In the genomic region with DNA sequence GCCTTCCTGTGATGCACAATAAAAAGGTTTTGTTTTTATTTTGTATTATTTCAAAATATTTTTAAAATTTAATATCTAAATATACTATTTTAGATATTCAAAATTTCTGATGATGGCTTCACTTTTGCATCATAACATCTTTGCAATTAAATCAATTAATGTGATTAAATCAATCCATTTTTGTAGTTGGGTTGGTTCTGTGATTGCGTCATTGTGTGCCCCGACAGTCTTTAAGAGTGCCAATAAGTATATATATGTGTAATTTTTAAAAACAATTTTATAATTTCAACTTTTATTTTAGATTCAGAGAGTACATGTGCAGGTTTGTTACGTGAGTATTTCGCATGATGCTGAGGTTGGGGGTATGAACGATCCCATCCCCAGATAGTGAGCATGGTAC, we compare ENCODE assay signal across 39 cellular contexts.
"Had no signal": no experiment of that assay in that cellular context is flagged by ENCODE, and none has a peak within 500 bp of the region (broad histone marks: within the 10 kb centered on the region; RNA-seq: fewer than 3 reads in every experiment).

No MANE protein-coding gene starts in this region.

- H3K4me1 ChIP-seq: adrenal gland, ascending aorta, body of pancreas, breast epithelium had no signal

- H3K4me1 Mint-ChIP-seq: activated naive CD4-positive, alpha-beta T cell treated with anti-CD3 and anti-CD28 coated beads, Interleukin-2, amount 10 ng/mL, durations not matched to agents 7 days and 5 days; activated naive CD4-positive, alpha-beta T cell treated with anti-CD3 and anti-CD28 coated beads, Interleukin-2, amount 50 U/mL, for 24 hours; activated naive CD8-positive, alpha-beta T cell treated with anti-CD3 and anti-CD28 coated beads for 36 hours; activated naive CD8-positive, alpha-beta T cell treated with anti-CD3 and anti-CD28 coated beads, Interleukin-2, amount 10 ng/mL, durations not matched to agents 7 days and 5 days; activated naive CD8-positive, alpha-beta T cell treated with anti-CD3 and anti-CD28 coated beads, Interleukin-2, amount 50 U/mL, for 24 hours; activated T-helper 17 cell treated with anti-CD3 and anti-CD28 coated beads, Interleukin-2, amount 50 U/mL, for 72 hours; brain; central memory CD8-positive, alpha-beta T cell had no signal

- H3K27ac Mint-ChIP-seq: activated naive CD4-positive, alpha-beta T cell treated with anti-CD3 and anti-CD28 coated beads for 36 hours; activated naive CD4-positive, alpha-beta T cell treated with anti-CD3 and anti-CD28 coated beads, Interleukin-2, amount 10 ng/mL, durations not matched to agents 7 days and 5 days; activated naive CD4-positive, alpha-beta T cell treated with anti-CD3 and anti-CD28 coated beads, Interleukin-2, amount 50 U/mL, for 24 hours; activated naive CD4-positive, alpha-beta T cell treated with anti-CD3 and anti-CD28 coated beads, Interleukin-2, amount 50 U/mL, for 72 hours; activated naive CD8-positive, alpha-beta T cell; activated naive CD8-positive, alpha-beta T cell treated with anti-CD3 and anti-CD28 coated beads for 36 hours; activated naive CD8-positive, alpha-beta T cell treated with anti-CD3 and anti-CD28 coated beads, Interleukin-2, amount 10 ng/mL, durations not matched to agents 7 days and 5 days; activated naive CD8-positive, alpha-beta T cell treated with anti-CD3 and anti-CD28 coated beads, Interleukin-2, amount 50 U/mL, for 24 hours; activated T-cell treated with anti-CD3 and anti-CD28 coated beads, Interleukin-2, amount 50 U/mL, for 72 hours; activated T-helper 1 cell treated with anti-CD3 and anti-CD28 coated beads, Interleukin-12 subunit alpha, Interleukin-12 subunit beta, Interleukin-2, Interleukin-4 antibody, amounts not matched to agents 30 ng/mL and 10 ng/mL and 1 ng/mL, durations not matched to agents 14 hours and 24 hours and 36 hours; activated T-helper 17 cell treated with anti-CD3 and anti-CD28 coated beads, Interleukin-2, amount 50 U/mL, for 72 hours; activated T-helper 2 cell treated with anti-CD3 and anti-CD28 coated beads, Interferon-gamma antibody, Interleukin-2, Interleukin-4, amounts not matched to agents 10 μg/mL and 5 μg/mL and 100 μg/mL, durations not matched to agents 14 hours and 24 hours and 36 hours; brain had no signal

- H3K27me3 Mint-ChIP-seq: activated naive CD4-positive, alpha-beta T cell treated with anti-CD3 and anti-CD28 coated beads, Interleukin-2, amount 10 ng/mL, durations not matched to agents 7 days and 5 days; activated naive CD4-positive, alpha-beta T cell treated with anti-CD3 and anti-CD28 coated beads, Interleukin-2, amount 50 U/mL, for 24 hours; activated naive CD8-positive, alpha-beta T cell; activated naive CD8-positive, alpha-beta T cell treated with anti-CD3 and anti-CD28 coated beads for 36 hours; activated naive CD8-positive, alpha-beta T cell treated with anti-CD3 and anti-CD28 coated beads, Interleukin-2, amount 10 ng/mL, durations not matched to agents 7 days and 5 days; activated T-helper 17 cell treated with anti-CD3 and anti-CD28 coated beads, Interleukin-2, amount 50 U/mL, for 72 hours; brain had no signal

- H3K36me3 ChIP-seq: adrenal gland, ascending aorta, brain microvascular endothelial cell, breast epithelium, cardiac muscle cell had no signal

- H3K27ac ChIP-seq: adrenal gland, ascending aorta, body of pancreas, brain microvascular endothelial cell, breast epithelium, cardiac muscle cell had no signal

- H3K36me3 Mint-ChIP-seq: activated naive CD8-positive, alpha-beta T cell treated with anti-CD3 and anti-CD28 coated beads for 36 hours; activated naive CD8-positive, alpha-beta T cell treated with anti-CD3 and anti-CD28 coated beads, Interleukin-2, amount 10 ng/mL, durations not matched to agents 7 days and 5 days; brain had no signal

- FAIRE-seq: astrocyte, bronchial epithelial cell, colon had no signal

- H3K9me3 Mint-ChIP-seq: activated naive CD4-positive, alpha-beta T cell treated with anti-CD3 and anti-CD28 coated beads, Interleukin-2, amount 50 U/mL, for 24 hours had no signal

- H3K27me3 ChIP-seq: adrenal gland, ascending aorta, body of pancreas, brain microvascular endothelial cell, breast epithelium, cardiac muscle cell had no signal

- ATAC-seq: activated naive CD4-positive, alpha-beta T cell treated with anti-CD3 and anti-CD28 coated beads, Interleukin-2, amount 50 U/mL, for 72 hours; activated naive CD8-positive, alpha-beta T cell treated with anti-CD3 and anti-CD28 coated beads, Interleukin-2, amount 50 U/mL, for 24 hours; activated T-cell treated with anti-CD3 and anti-CD28 coated beads, Interleukin-2, amount 50 U/mL, for 4 hours; activated T-cell treated with anti-CD3 and anti-CD28 coated beads, Interleukin-2, amount 50 U/mL, for 72 hours; activated T-helper 17 cell treated with anti-CD3 and anti-CD28 coated beads, Interleukin-2, amount 50 U/mL, for 72 hours; body of pancreas had no signal

- H3K4me3 Mint-ChIP-seq: activated naive CD4-positive, alpha-beta T cell treated with anti-CD3 and anti-CD28 coated beads for 36 hours; activated naive CD4-positive, alpha-beta T cell treated with anti-CD3 and anti-CD28 coated beads, Interleukin-2, amount 10 ng/mL, durations not matched to agents 7 days and 5 days; activated naive CD4-positive, alpha-beta T cell treated with anti-CD3 and anti-CD28 coated beads, Interleukin-2, amount 50 U/mL, for 24 hours; activated naive CD8-positive, alpha-beta T cell; activated naive CD8-positive, alpha-beta T cell treated with anti-CD3 and anti-CD28 coated beads for 36 hours; activated naive CD8-positive, alpha-beta T cell treated with anti-CD3 and anti-CD28 coated beads, Interleukin-2, amount 10 ng/mL, durations not matched to agents 7 days and 5 days; activated naive CD8-positive, alpha-beta T cell treated with anti-CD3 and anti-CD28 coated beads, Interleukin-2, amount 50 U/mL, for 24 hours; activated T-cell treated with anti-CD3 and anti-CD28 coated beads, Interleukin-2, amount 50 U/mL, for 4 hours; activated T-cell treated with anti-CD3 and anti-CD28 coated beads, Interleukin-2, amount 50 U/mL, for 72 hours; activated T-helper 1 cell treated with anti-CD3 and anti-CD28 coated beads, Interleukin-12 subunit alpha, Interleukin-12 subunit beta, Interleukin-2, Interleukin-4 antibody, amounts not matched to agents 30 ng/mL and 10 ng/mL and 1 ng/mL, durations not matched to agents 14 hours and 24 hours and 36 hours; activated T-helper 17 cell treated with anti-CD3 and anti-CD28 coated beads, Interleukin-2, amount 50 U/mL, for 72 hours; brain; central memory CD8-positive, alpha-beta T cell had no signal

- DNase-seq: activated effector memory CD4-positive, alpha-beta T cell treated with anti-CD3 and anti-CD28 coated beads, Interleukin-2, amount 50 U/mL, for 16 hours; activated effector memory CD4-positive, alpha-beta T cell treated with Interleukin-2 at 50 U/mL for 16 hours; activated gamma-delta T cell; activated gamma-delta T cell treated with Interleukin-2 at 50 U/mL for 16 hours; activated naive CD4-positive, alpha-beta T cell; activated naive CD4-positive, alpha-beta T cell treated with anti-CD3 and anti-CD28 coated beads for 36 hours; activated naive CD4-positive, alpha-beta T cell treated with anti-CD3 and anti-CD28 coated beads, Interleukin-2, amount 10 ng/mL, durations not matched to agents 7 days and 5 days; activated naive CD4-positive, alpha-beta T cell treated with anti-CD3 and anti-CD28 coated beads, Interleukin-2, amount 50 U/mL, for 16 hours; activated naive CD4-positive, alpha-beta T cell treated with Interleukin-2 at 50 U/mL for 16 hours; activated naive CD8-positive, alpha-beta T cell treated with anti-CD3 and anti-CD28 coated beads for 36 hours; activated naive CD8-positive, alpha-beta T cell treated with anti-CD3 and anti-CD28 coated beads, Interleukin-2, amount 10 ng/mL, durations not matched to agents 7 days and 5 days; activated naive CD8-positive, alpha-beta T cell treated with anti-CD3 and anti-CD28 coated beads, Interleukin-2, amount 50 U/mL, for 24 hours; activated T-cell treated with anti-CD3 and anti-CD28 coated beads, Interleukin-2, amount 50 U/mL, for 4 hours; activated T-cell treated with anti-CD3 and anti-CD28 coated beads, Interleukin-2, amount 50 U/mL, for 48 hours; activated T-cell treated with anti-CD3 and anti-CD28 coated beads, Interleukin-2, amount 50 U/mL, for 72 hours; adrenal gland; amniotic stem cell; amygdala; anterior cingulate cortex; aorta; body of pancreas; brain microvascular endothelial cell; caudate nucleus; central memory CD4-positive, alpha-beta T cell; cerebellar nuclear complex had no signal

- H3K4me3 ChIP-seq: adrenal gland, ascending aorta, body of pancreas, breast epithelium, cardiac muscle cell had no signal
